ENCODE assay signal across 8 cellular contexts in the genomic region with DNA sequence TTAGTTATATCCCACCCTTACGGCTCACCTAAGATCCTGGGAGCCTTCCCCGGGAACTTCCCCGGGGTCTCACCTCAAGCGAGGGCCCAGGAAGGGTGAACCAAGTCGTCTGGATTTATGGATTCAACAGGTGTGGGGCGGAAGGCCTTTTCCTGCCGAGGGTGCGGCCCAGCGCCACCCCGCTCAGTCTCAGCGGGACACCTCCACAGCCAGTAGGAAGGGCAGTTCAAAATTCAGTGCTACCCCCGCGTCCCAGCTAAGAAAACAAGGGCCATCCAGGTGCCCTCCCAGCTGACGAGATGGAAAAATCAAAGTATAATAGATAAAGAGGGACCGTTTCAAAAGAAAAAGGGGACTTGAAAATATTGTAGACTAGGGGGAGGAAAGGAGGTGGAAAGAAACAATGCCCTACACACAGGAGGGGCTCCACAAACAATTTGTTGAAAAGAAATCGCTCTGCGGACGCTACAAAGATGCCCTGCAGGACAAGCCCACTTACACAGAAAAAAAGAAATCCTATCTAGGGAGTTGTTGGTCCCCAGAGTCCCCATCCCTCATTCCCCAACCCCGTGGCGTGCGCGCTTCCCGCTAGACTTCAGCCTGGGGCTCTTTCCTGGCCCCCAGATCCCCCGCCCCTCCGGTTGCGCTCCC. TPM values are rescaled to one million over a fixed set of nuclear protein-coding genes. Genes with fewer than 3 reads are reported as not detected.
DNase-seq lines count a peak whose midpoint lies in the region; ATAC-seq and TF ChIP-seq lines count a peak whose summit lies in the region.

No MANE protein-coding gene starts in this region.

- H3K4me3 Mint-ChIP-seq in activated CD4-positive, alpha-beta T cell treated with anti-CD3 and anti-CD28 coated beads, Interleukin-2, amount 10 ng/mL, durations not matched to agents 24 days and 14 days: peak overlapping the region; percentile 95

- no peaks in the 10 kb centered on the region for H3K36me3 ChIP-seq in kidney epithelial cell (ENCODE audit: control insufficient read depth, insufficient read depth, low read length)
- H3K36me3 ChIP-seq in stomach smooth muscle (ENCODE audit: control insufficient read depth in 2 of 2, insufficient read depth in 2 of 2, low read length in 2 of 2): no peaks in the 10 kb centered on the region

- ATAC-seq in activated naive CD4-positive, alpha-beta T cell treated with anti-CD3 and anti-CD28 coated beads, Interleukin-2, amount 50 U/mL, for 72 hours: no peak
- no peak for ATAC-seq in GM21526 (IDR thresholded peaks at IDR 0.05; ENCODE audit: low FRiP score, unreplicated experiment)

- no peaks in the 10 kb centered on the region for H3K9me3 ChIP-seq in stomach smooth muscle (ENCODE audit: control insufficient read depth in 2 of 2, low read length in 2 of 2)

- no peaks in the 10 kb centered on the region for H3K9me3 Mint-ChIP-seq in activated CD4-positive, alpha-beta T cell treated with anti-CD3 and anti-CD28 coated beads, Interleukin-2, amount 10 ng/mL, durations not matched to agents 24 days and 14 days
- no peaks in the 10 kb centered on the region for H3K9me3 Mint-ChIP-seq in activated naive CD4-positive, alpha-beta T cell treated with anti-CD3 and anti-CD28 coated beads, Interleukin-2, amount 50 U/mL, for 72 hours

- peaks cover 2% of the 10 kb centered on the region for H3K27me3 Mint-ChIP-seq in activated CD4-positive, alpha-beta T cell treated with anti-CD3 and anti-CD28 coated beads, Interleukin-2, amount 10 ng/mL, durations not matched to agents 24 days and 14 days

- peaks cover 42% of the 10 kb centered on the region for H3K36me3 Mint-ChIP-seq in activated CD4-positive, alpha-beta T cell treated with anti-CD3 and anti-CD28 coated beads, Interleukin-2, amount 10 ng/mL, durations not matched to agents 24 days and 14 days (ENCODE audit: low read depth)
- H3K36me3 Mint-ChIP-seq in activated naive CD4-positive, alpha-beta T cell treated with anti-CD3 and anti-CD28 coated beads, Interleukin-2, amount 50 U/mL, for 72 hours: peaks cover 20 to 39% of the 10 kb centered on the region in 2 donors

- H3K4me3 ChIP-seq in kidney epithelial cell (ENCODE audit: low read depth, low read length) (peak overlapping the region; percentile 91), stomach smooth muscle (ENCODE audit: low read length in 2 of 2) (peak overlapping the region; percentile 89 to 90)

- H3K27ac Mint-ChIP-seq in activated CD4-positive, alpha-beta T cell treated with anti-CD3 and anti-CD28 coated beads, Interleukin-2, amount 10 ng/mL, durations not matched to agents 24 days and 14 days: peak overlapping the region; percentile 94
- peak overlapping the region; percentile 92 to 98 for H3K27ac Mint-ChIP-seq in activated naive CD4-positive, alpha-beta T cell treated with anti-CD3 and anti-CD28 coated beads, Interleukin-2, amount 50 U/mL, for 72 hours

- H3K27me3 ChIP-seq in kidney epithelial cell (ENCODE audit: control insufficient read depth, insufficient read depth, low read length) (no peaks in the 10 kb centered on the region), stomach smooth muscle (ENCODE audit: control insufficient read depth in 1 of 2, insufficient read depth in 2 of 2, low read length in 2 of 2) (peaks cover 0 to 2% of the 10 kb centered on the region in 2 donors)

- no peak for TF ChIP-seq CTCF in kidney epithelial cell (IDR thresholded peaks at IDR 0.05; ENCODE audit: insufficient read depth, low read length, poor library complexity, severe bottlenecking)

- peak; percentile 79 for DNase-seq in activated CD4-positive, alpha-beta T cell treated with anti-CD3 and anti-CD28 coated beads, Interleukin-2, amount 10 ng/mL, durations not matched to agents 24 days and 14 days
- no peak for DNase-seq in activated CD4-positive, alpha-beta T cell treated with anti-CD3 and anti-CD28 coated beads for 1 hour
- DNase-seq in activated naive CD4-positive, alpha-beta T cell treated with anti-CD3 and anti-CD28 coated beads, Interleukin-2, amount 50 U/mL, for 72 hours (ENCODE audit: low spot score in 2 of 2): no peak
- DNase-seq in kidney epithelial cell (ENCODE audit: low read depth): no peak
- DNase-seq in T-helper 9 cell: no peak
- DNase-seq in cortex of kidney (lab: John Stamatoyannopoulos, UW): no peak

- peak overlapping the region; percentile 64 for H3K27ac ChIP-seq in stomach smooth muscle (ENCODE audit: low read length)

- peaks cover 60% of the 10 kb centered on the region for H3K4me1 Mint-ChIP-seq in activated CD4-positive, alpha-beta T cell treated with anti-CD3 and anti-CD28 coated beads, Interleukin-2, amount 10 ng/mL, durations not matched to agents 24 days and 14 days

- intact Hi-C loops in activated CD4-positive, alpha-beta T cell treated with anti-CD3 and anti-CD28 coated beads, Interleukin-2, amount 10 ng/mL, durations not matched to agents 24 days and 14 days (cut with micrococcal nuclease): loop anchor here (1.0 to 5.0 kb wide), 2 partner anchors 12 to 275 kb away; partner anchors contain the start of gene YBX1

- peak overlapping the region; percentile 69 to 74 for H3K9ac ChIP-seq in stomach smooth muscle (ENCODE audit: low read length in 2 of 2)

- H3K4me1 ChIP-seq in stomach smooth muscle (ENCODE audit: control insufficient read depth, insufficient read depth, low read length): peaks cover 29% of the 10 kb centered on the region

RNA-seq across cellular contexts. Expression of gene SLC2A1, which starts 1.3 kb away (rescaled TPM):
- 135 and 144 TPM in 2 replicates for total RNA-seq in activated CD4-positive, alpha-beta T cell treated with anti-CD3 and anti-CD28 coated beads, Interleukin-2, amount 10 ng/mL, durations not matched to agents 24 days and 14 days
- total RNA-seq in activated naive CD4-positive, alpha-beta T cell treated with anti-CD3 and anti-CD28 coated beads, Interleukin-2, amount 50 U/mL, for 72 hours: 100 to 1,000 TPM in 1 of 2 donors, 10 to 100 TPM in 1; 39.9 to 121 TPM
- total RNA-seq in kidney epithelial cell: 573 and 1,021 TPM in 2 replicates
